Comparison of ENCODE assay signal across 13 cellular contexts in the genomic region with DNA sequence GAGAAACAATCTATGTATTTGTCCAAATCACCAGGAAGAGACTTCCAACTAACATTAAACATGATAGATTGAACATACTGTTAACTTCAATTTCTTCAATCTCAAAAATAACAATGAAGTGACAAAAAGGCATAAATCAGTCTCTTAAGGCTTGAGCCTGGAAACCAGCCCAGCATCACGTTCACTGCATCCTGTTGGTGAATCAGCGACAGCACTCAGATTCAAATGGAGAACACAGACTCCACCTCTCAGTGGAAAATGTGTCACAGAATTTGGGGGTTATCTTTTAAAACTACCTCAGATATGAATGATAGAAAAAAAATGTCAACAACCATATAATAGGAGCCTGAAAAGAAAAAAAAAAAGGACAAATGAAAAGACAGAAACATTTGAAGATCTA.
DNase-seq lines count a peak whose midpoint lies in the region; ATAC-seq, FAIRE-seq and TF ChIP-seq lines count a peak whose summit lies in the region.
"Had no signal": no experiment of that assay in that cellular context is flagged by ENCODE, and none has a peak within 500 bp of the region (broad histone marks: within the 10 kb centered on the region; RNA-seq: fewer than 3 reads in every experiment).

No MANE protein-coding gene starts in this region.

- DNase-seq in AG08396 (ENCODE audit: low spot score): peak; percentile 37
- peak; percentile 5 for DNase-seq in H54 (ENCODE audit: insufficient read length, low spot score)
- DNase-seq in activated CD4-positive, alpha-beta memory T cell treated with anti-CD3 and anti-CD28 coated beads for 36 hours: peak; percentile 43
- peak; percentile 32 to 59 for DNase-seq in foreskin keratinocyte
- DNase-seq in UCSD-AML1 (lab: John Stamatoyannopoulos, UW; ENCODE audit: unreplicated experiment): no peak
- no peak for DNase-seq in immature natural killer cell
- DNase-seq: DMS53, NCI-H524 had no signal

- H3K27me3 Mint-ChIP-seq in activated CD4-positive, alpha-beta memory T cell treated with anti-CD3 and anti-CD28 coated beads for 36 hours: peaks cover 12% of the 10 kb centered on the region
- H3K27me3 Mint-ChIP-seq in immature natural killer cell (ENCODE audit: low read depth in 3 of 3): peaks cover 0 to 9% (median 5%) of the 10 kb centered on the region in 3 donors

- no peaks in the 10 kb centered on the region for H3K36me3 Mint-ChIP-seq in activated CD4-positive, alpha-beta memory T cell treated with anti-CD3 and anti-CD28 coated beads for 36 hours
- no peaks in the 10 kb centered on the region for H3K36me3 Mint-ChIP-seq in immature natural killer cell

- H3K9me3 Mint-ChIP-seq in activated CD4-positive, alpha-beta memory T cell treated with anti-CD3 and anti-CD28 coated beads for 36 hours: peaks cover 3% of the 10 kb centered on the region
- peaks cover 0 to 2% (median under 1%) of the 10 kb centered on the region in 6 donors for H3K9me3 Mint-ChIP-seq in immature natural killer cell

- H3K4me1 Mint-ChIP-seq in activated CD4-positive, alpha-beta memory T cell treated with anti-CD3 and anti-CD28 coated beads for 36 hours (ENCODE audit: low read depth): no peaks in the 10 kb centered on the region
- no peaks in the 10 kb centered on the region for H3K4me1 Mint-ChIP-seq in immature natural killer cell
- H3K4me1 Mint-ChIP-seq: nephron had no signal

- H3K27ac ChIP-seq in foreskin keratinocyte: no peak overlapping the region
- H3K27ac ChIP-seq: tibial nerve had no signal

- CTCF ChIA-PET in activated CD4-positive, alpha-beta memory T cell treated with anti-CD3 and anti-CD28 coated beads for 36 hours (lab: Charles Lee): no interaction called here

- no peak for TF ChIP-seq POLR2A in H54 (IDR thresholded peaks at IDR 0.05; ENCODE audit: low read depth, low read length)

- H3K4me1 ChIP-seq in foreskin keratinocyte: no peaks in the 10 kb centered on the region
- H3K4me1 ChIP-seq: tibial nerve had no signal

- no peaks in the 10 kb centered on the region for H3K27me3 ChIP-seq in foreskin keratinocyte
- H3K27me3 ChIP-seq: tibial nerve had no signal

- no peak overlapping the region for H3K4me3 Mint-ChIP-seq in activated CD4-positive, alpha-beta memory T cell treated with anti-CD3 and anti-CD28 coated beads for 36 hours
- no peak overlapping the region for H3K4me3 Mint-ChIP-seq in immature natural killer cell
- H3K4me3 Mint-ChIP-seq: dendritic cell treated with granulocyte-macrophage colony-stimulating factor and Interleukin-4, amounts not matched to agents 40 ng/mL and 50 ng/mL, for 4 days; nephron had no signal

- TF ChIP-seq CTCF in foreskin keratinocyte (conservative IDR thresholded peaks at IDR 0.05): no peak

- no peak for FAIRE-seq in H54 (lab: Jason Lieb, UNC)

- ATAC-seq in foreskin keratinocyte (peak; percentile 67), GM21529 (IDR thresholded peaks at IDR 0.05; ENCODE audit: unreplicated experiment) (no peak), HG03442 (IDR thresholded peaks at IDR 0.05; ENCODE audit: unreplicated experiment) (no peak)

- POLR2A ChIA-PET in activated CD4-positive, alpha-beta memory T cell treated with anti-CD3 and anti-CD28 coated beads for 36 hours (lab: Charles Lee): interaction anchor here (0.6 kb wide), 1 partner anchor 254 kb away, joined by 7 read pairs; no protein-coding TSS in a partner anchor

- H3K27ac Mint-ChIP-seq in activated CD4-positive, alpha-beta memory T cell treated with anti-CD3 and anti-CD28 coated beads for 36 hours: no peak overlapping the region
- H3K27ac Mint-ChIP-seq in immature natural killer cell: no peak overlapping the region
- H3K27ac Mint-ChIP-seq: dendritic cell treated with granulocyte-macrophage colony-stimulating factor and Interleukin-4, amounts not matched to agents 40 ng/mL and 50 ng/mL, for 4 days; nephron had no signal

- intact Hi-C loops in activated CD4-positive, alpha-beta memory T cell treated with anti-CD3 and anti-CD28 coated beads for 36 hours (cut with micrococcal nuclease): no loop called here

Comparison
In these comparisons a context has a peak if more than half of its experiments do, and no peak if none do; other contexts are left out.
1. DNase-seq: peak in AG08396 (single experiment), H54 (single experiment), activated CD4-positive, alpha-beta memory T cell treated with anti-CD3 and anti-CD28 coated beads for 36 hours (single experiment) and foreskin keratinocyte (2 of 2); none in UCSD-AML1 (single experiment) and immature natural killer cell (0 of 3).